20 cellular contexts compared by ENCODE assay signal in genomic region chr5:74419468-74419867, GRCh38.
"Had no signal": no experiment of that assay in that cellular context is flagged by ENCODE, and none has a peak within 500 bp of the region (broad histone marks: within the 10 kb centered on the region; RNA-seq: fewer than 3 reads in every experiment).

No MANE protein-coding gene starts in this region.

- H3K4me1 ChIP-seq: prostate gland, sigmoid colon, suprapubic skin had no signal

- ATAC-seq: left ventricle myocardium superior; lower lobe of right lung; naive thymus-derived CD4-positive, alpha-beta T cell; right cardiac atrium; stimulated activated naive CD8-positive, alpha-beta T cell treated with anti-CD3 and anti-CD28 coated beads, Interleukin-15, amount 100 ng/mL, for 72 hours had no signal

- H3K4me3 ChIP-seq: esophagus squamous epithelium, lower lobe of right lung, prostate gland, sigmoid colon, skin epidermis, suprapubic skin had no signal

- H3K27me3 ChIP-seq: esophagus squamous epithelium, sigmoid colon, suprapubic skin had no signal

- H3K27me3 Mint-ChIP-seq: type B pancreatic cell had no signal

- H3K9me3 Mint-ChIP-seq: endodermal cell; naive thymus-derived CD4-positive, alpha-beta T cell; nephron progenitor cell; stimulated activated naive CD8-positive, alpha-beta T cell treated with anti-CD3 and anti-CD28 coated beads, Interleukin-15, amount 100 ng/mL, for 72 hours; type B pancreatic cell had no signal

- H3K9me3 ChIP-seq: esophagus squamous epithelium, lower lobe of right lung, prostate gland, sigmoid colon, suprapubic skin had no signal

- H3K27ac ChIP-seq: esophagus squamous epithelium, lower lobe of right lung, prostate gland, sigmoid colon, skin epidermis, suprapubic skin had no signal

- H3K36me3 ChIP-seq: esophagus squamous epithelium, lower lobe of right lung, prostate gland, sigmoid colon, suprapubic skin had no signal

- H3K27ac Mint-ChIP-seq: endodermal cell; naive thymus-derived CD4-positive, alpha-beta T cell; nephron progenitor cell; stimulated activated naive CD8-positive, alpha-beta T cell treated with anti-CD3 and anti-CD28 coated beads, Interleukin-15, amount 100 ng/mL, for 72 hours had no signal

- H3K36me3 Mint-ChIP-seq: naive thymus-derived CD4-positive, alpha-beta T cell; type B pancreatic cell had no signal

- H3K4me3 Mint-ChIP-seq: endodermal cell; naive thymus-derived CD4-positive, alpha-beta T cell; nephron progenitor cell; stimulated activated naive CD8-positive, alpha-beta T cell treated with anti-CD3 and anti-CD28 coated beads, Interleukin-15, amount 100 ng/mL, for 72 hours; type B pancreatic cell had no signal

- DNase-seq: cortex of kidney; effector CD8-positive, alpha-beta T cell; endodermal cell; esophagus squamous epithelium; left ventricle myocardium superior; lower lobe of right lung; naive thymus-derived CD4-positive, alpha-beta T cell; nephron progenitor cell; nucleus accumbens; right cardiac atrium; sigmoid colon; stimulated activated CD4-positive, alpha-beta T cell treated with anti-CD3 and anti-CD28 coated beads, Interleukin-15, amount 100 ng/mL, for 24 hours; stimulated activated CD4-positive, alpha-beta T cell treated with anti-CD3 and anti-CD28 coated beads, Interleukin-2, amount 100 ng/mL, for 48 hours; stimulated activated CD8-positive, alpha-beta memory T cell treated with anti-CD3 and anti-CD28 coated beads, Interleukin-4, amount 100 ng/mL, for 48 hours; stimulated activated naive CD4-positive, alpha-beta T cell; stimulated activated naive CD8-positive, alpha-beta T cell treated with anti-CD3 and anti-CD28 coated beads, Interleukin-15, amount 100 ng/mL, for 72 hours had no signal
